26 cellular contexts compared by ENCODE assay signal in the genomic region with DNA sequence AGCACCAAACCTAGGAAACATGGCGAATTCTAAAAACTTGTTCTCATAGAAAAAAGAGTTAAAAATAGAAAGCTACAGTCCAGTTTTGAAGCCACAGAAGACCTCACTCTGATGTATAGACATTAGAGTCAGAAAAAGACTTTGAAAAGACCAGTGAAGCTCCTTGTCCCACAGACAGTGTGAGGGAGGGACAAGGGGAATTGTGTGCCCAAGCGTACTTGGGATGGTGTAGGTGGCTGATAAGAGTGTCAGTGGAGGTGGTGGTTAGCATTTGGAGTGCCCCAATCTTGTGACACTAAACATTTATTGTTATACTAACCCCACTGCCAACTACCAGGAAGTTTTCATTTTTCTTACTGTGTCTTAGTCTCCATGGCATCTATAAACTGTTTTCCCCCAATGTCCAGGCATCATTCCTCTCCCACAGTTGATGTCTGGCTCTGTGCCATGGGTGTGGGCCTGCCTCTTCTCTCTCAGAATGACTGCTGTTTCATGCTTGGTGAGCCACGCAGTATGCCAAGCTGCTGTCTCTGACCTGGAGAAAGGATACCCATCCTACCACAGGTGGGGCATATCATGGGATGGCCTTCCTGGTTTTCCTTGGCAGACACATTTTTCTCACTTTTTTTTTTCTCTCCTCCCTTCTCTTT.
DNase-seq lines count a peak whose midpoint lies in the region; ATAC-seq and TF ChIP-seq lines count a peak whose summit lies in the region.
"Had no signal": no experiment of that assay in that cellular context is flagged by ENCODE, and none has a peak within 500 bp of the region (broad histone marks: within the 10 kb centered on the region; RNA-seq: fewer than 3 reads in every experiment).

No MANE protein-coding gene starts in this region.

- no peaks in the 10 kb centered on the region for H3K9me3 ChIP-seq in vagina
- H3K9me3 ChIP-seq: body of pancreas had no signal

- peaks cover 74 to 83% (median 79%) of the 10 kb centered on the region in 3 donors for H3K4me1 Mint-ChIP-seq in naive B cell
- peaks cover 28% of the 10 kb centered on the region for H3K4me1 Mint-ChIP-seq in WTC11
- H3K4me1 Mint-ChIP-seq: natural killer cell had no signal

- H3K27ac Mint-ChIP-seq in naive B cell (peak overlapping the region; percentile 96 to 99 (median 98)), WTC11 (no peak overlapping the region)
- H3K27ac Mint-ChIP-seq: natural killer cell had no signal

- CTCF ChIA-PET in WTC11 (lab: Charles Lee), result interaction anchor here (1.7 kb wide), 1 partner anchor 21 kb away, joined by 7 read pairs; no protein-coding TSS in a partner anchor

- no peaks in the 10 kb centered on the region for H3K36me3 ChIP-seq in vagina

- H3K4me1 ChIP-seq in vagina, result no peaks in the 10 kb centered on the region

- POLR2A ChIA-PET in WTC11 (lab: Charles Lee), result interaction anchor here (0.6 kb wide), 1 partner anchor 175 kb away, joined by 3 read pairs; no protein-coding TSS in a partner anchor

- peak; percentile 48 for DNase-seq in Daoy (ENCODE audit: low read depth)
- DNase-seq in RPMI7951 (ENCODE audit: low read depth), result peak; percentile 59
- no peak for DNase-seq in naive B cell
- DNase-seq in NCI-H1105 treated with DMSO at 0.1 percent for 48 hours (lab: John Stamatoyannopoulos, UW), result no peak
- DNase-seq in vagina (ENCODE audit: extremely low spot score in 2 of 2), result no peak
- no peak for DNase-seq in WTC11 (ENCODE audit: low spot score)
- DNase-seq: activated CD4-positive, alpha-beta T cell treated with anti-CD3 and anti-CD28 coated beads, Interleukin-2, amount 50 U/mL, for 48 hours; activated T-cell treated with anti-CD3 and anti-CD28 coated beads, Interleukin-2, amount 50 U/mL, for 4 hours; AML-193; body of pancreas; cortex of kidney; glutamatergic neuron; KBM-7; mammary epithelial cell; natural killer cell; NCI-H1092; NCI-H2081 treated with DMSO at 0.1 percent for 48 hours; NCI-H774; stimulated activated CD4-positive, alpha-beta T cell treated with anti-CD3 and anti-CD28 coated beads, Interleukin-4, amount 100 ng/mL, for 4 hours; stimulated activated CD8-positive, alpha-beta memory T cell treated with anti-CD3 and anti-CD28 coated beads, Interleukin-4, amount 100 ng/mL, for 48 hours; SW 1271 had no signal

- H3K36me3 Mint-ChIP-seq in naive B cell, result peaks cover 14 to 25% of the 10 kb centered on the region in 2 donors
- H3K36me3 Mint-ChIP-seq in WTC11, result 0 out of 2 replicates have a peak, but pooled peaks cover 2% of the 10 kb centered on the region
- H3K36me3 Mint-ChIP-seq: activated naive CD4-positive, alpha-beta T cell treated with anti-CD3 and anti-CD28 coated beads, Interleukin-2, amount 50 U/mL, for 72 hours; natural killer cell had no signal

- H3K9me3 Mint-ChIP-seq in naive B cell (peaks cover 0 to 7% (median 0%) of the 10 kb centered on the region in 7 donors), WTC11 (peaks cover 14% of the 10 kb centered on the region)
- H3K9me3 Mint-ChIP-seq: activated naive CD4-positive, alpha-beta T cell treated with anti-CD3 and anti-CD28 coated beads, Interleukin-2, amount 50 U/mL, for 72 hours; activated T-cell treated with anti-CD3 and anti-CD28 coated beads, Interleukin-2, amount 50 U/mL, for 4 hours; natural killer cell had no signal

- peak overlapping the region; percentile 35 to 84 (median 76) for H3K4me3 Mint-ChIP-seq in naive B cell
- no peak overlapping the region for H3K4me3 Mint-ChIP-seq in WTC11
- H3K4me3 Mint-ChIP-seq: activated T-cell treated with anti-CD3 and anti-CD28 coated beads, Interleukin-2, amount 50 U/mL, for 4 hours; natural killer cell had no signal

- H3K27ac ChIP-seq in vagina, result no peak overlapping the region
- H3K27ac ChIP-seq: body of pancreas, RWPE1 had no signal

- TF ChIP-seq POLR2A in vagina (IDR thresholded peaks at IDR 0.05), result no peak

- no peaks in the 10 kb centered on the region for H3K27me3 ChIP-seq in vagina
- H3K27me3 ChIP-seq: body of pancreas had no signal

- no peaks in the 10 kb centered on the region for H3K27me3 Mint-ChIP-seq in naive B cell
- H3K27me3 Mint-ChIP-seq in WTC11 (ENCODE audit: low read depth), result peaks cover under 1% of the 10 kb centered on the region

- TF ChIP-seq CTCF in vagina (IDR thresholded peaks at IDR 0.05) (no peak), WTC11 (IDR thresholded peaks at IDR 0.05) (no peak)

- no peak overlapping the region for H3K4me3 ChIP-seq in vagina
- H3K4me3 ChIP-seq: body of pancreas, skin epidermis had no signal

- peak; percentile 18 for ATAC-seq in GM21529 (IDR thresholded peaks at IDR 0.05; ENCODE audit: unreplicated experiment)
- ATAC-seq in naive B cell (ENCODE audit: low read depth in 2 of 2), result no peak
- ATAC-seq in HG02870 (IDR thresholded peaks at IDR 0.05; ENCODE audit: unreplicated experiment), result no peak
- no peak for ATAC-seq in WTC11
- ATAC-seq: activated naive CD4-positive, alpha-beta T cell treated with anti-CD3 and anti-CD28 coated beads, Interleukin-2, amount 50 U/mL, for 72 hours; activated T-cell treated with anti-CD3 and anti-CD28 coated beads, Interleukin-2, amount 50 U/mL, for 4 hours; body of pancreas; natural killer cell had no signal

- intact Hi-C loops in vagina (cut with DNase I), result no loop called here

TF ChIP-seq in WTC11, 78 proteins besides CTCF, POLR2A, EP300 and RAD21 (continues in another document):
- TF ChIP-seq EMX1 (CRISPR knock-in tag; IDR thresholded peaks at IDR 0.05) (no peak), IRF2 (CRISPR knock-in tag; IDR thresholded peaks at IDR 0.05; ENCODE audit: borderline replicate concordance, low read depth) (no peak), TCF7 (CRISPR knock-in tag; IDR thresholded peaks at IDR 0.05; ENCODE audit: low read depth) (no peak), KAT7 (CRISPR knock-in tag; IDR thresholded peaks at IDR 0.05; ENCODE audit: borderline replicate concordance) (no peak), FOXK1 (CRISPR knock-in tag; IDR thresholded peaks at IDR 0.05) (no peak), OVOL2 (CRISPR knock-in tag; IDR thresholded peaks at IDR 0.05; ENCODE audit: borderline replicate concordance) (no peak), TEAD4 (CRISPR knock-in tag; IDR thresholded peaks at IDR 0.05) (no peak)
- TF ChIP-seq, protein P1, sequence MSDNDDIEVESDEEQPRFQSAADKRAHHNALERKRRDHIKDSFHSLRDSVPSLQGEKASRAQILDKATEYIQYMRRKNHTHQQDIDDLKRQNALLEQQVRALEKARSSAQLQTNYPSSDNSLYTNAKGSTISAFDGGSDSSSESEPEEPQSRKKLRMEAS (CRISPR knock-in tag; IDR thresholded peaks at IDR 0.05), result no peak
- TF ChIP-seq, protein P2, sequence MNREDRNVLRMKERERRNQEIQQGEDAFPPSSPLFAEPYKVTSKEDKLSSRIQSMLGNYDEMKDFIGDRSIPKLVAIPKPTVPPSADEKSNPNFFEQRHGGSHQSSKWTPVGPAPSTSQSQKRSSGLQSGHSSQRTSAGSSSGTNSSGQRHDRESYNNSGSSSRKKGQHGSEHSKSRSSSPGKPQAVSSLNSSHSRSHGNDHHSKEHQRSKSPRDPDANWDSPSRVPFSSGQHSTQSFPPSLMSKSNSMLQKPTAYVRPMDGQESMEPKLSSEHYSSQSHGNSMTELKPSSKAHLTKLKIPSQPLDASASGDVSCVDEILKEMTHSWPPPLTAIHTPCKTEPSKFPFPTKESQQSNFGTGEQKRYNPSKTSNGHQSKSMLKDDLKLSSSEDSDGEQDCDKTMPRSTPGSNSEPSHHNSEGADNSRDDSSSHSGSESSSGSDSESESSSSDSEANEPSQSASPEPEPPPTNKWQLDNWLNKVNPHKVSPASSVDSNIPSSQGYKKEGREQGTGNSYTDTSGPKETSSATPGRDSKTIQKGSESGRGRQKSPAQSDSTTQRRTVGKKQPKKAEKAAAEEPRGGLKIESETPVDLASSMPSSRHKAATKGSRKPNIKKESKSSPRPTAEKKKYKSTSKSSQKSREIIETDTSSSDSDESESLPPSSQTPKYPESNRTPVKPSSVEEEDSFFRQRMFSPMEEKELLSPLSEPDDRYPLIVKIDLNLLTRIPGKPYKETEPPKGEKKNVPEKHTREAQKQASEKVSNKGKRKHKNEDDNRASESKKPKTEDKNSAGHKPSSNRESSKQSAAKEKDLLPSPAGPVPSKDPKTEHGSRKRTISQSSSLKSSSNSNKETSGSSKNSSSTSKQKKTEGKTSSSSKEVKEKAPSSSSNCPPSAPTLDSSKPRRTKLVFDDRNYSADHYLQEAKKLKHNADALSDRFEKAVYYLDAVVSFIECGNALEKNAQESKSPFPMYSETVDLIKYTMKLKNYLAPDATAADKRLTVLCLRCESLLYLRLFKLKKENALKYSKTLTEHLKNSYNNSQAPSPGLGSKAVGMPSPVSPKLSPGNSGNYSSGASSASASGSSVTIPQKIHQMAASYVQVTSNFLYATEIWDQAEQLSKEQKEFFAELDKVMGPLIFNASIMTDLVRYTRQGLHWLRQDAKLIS (CRISPR knock-in tag; IDR thresholded peaks at IDR 0.05; ENCODE audit: borderline replicate concordance), result no peak
- TF ChIP-seq, protein P3, sequence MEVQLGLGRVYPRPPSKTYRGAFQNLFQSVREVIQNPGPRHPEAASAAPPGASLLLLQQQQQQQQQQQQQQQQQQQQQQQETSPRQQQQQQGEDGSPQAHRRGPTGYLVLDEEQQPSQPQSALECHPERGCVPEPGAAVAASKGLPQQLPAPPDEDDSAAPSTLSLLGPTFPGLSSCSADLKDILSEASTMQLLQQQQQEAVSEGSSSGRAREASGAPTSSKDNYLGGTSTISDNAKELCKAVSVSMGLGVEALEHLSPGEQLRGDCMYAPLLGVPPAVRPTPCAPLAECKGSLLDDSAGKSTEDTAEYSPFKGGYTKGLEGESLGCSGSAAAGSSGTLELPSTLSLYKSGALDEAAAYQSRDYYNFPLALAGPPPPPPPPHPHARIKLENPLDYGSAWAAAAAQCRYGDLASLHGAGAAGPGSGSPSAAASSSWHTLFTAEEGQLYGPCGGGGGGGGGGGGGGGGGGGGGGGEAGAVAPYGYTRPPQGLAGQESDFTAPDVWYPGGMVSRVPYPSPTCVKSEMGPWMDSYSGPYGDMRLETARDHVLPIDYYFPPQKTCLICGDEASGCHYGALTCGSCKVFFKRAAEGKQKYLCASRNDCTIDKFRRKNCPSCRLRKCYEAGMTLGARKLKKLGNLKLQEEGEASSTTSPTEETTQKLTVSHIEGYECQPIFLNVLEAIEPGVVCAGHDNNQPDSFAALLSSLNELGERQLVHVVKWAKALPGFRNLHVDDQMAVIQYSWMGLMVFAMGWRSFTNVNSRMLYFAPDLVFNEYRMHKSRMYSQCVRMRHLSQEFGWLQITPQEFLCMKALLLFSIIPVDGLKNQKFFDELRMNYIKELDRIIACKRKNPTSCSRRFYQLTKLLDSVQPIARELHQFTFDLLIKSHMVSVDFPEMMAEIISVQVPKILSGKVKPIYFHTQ (CRISPR knock-in tag; IDR thresholded peaks at IDR 0.05), result no peak

Comparison
In these comparisons a context has a peak if more than half of its experiments do, and no peak if none do; other contexts are left out.
1. DNase-seq: peak in Daoy (single experiment) and RPMI7951 (single experiment); none in naive B cell (single experiment), NCI-H1105 treated with DMSO at 0.1 percent for 48 hours (single experiment), vagina (0 of 2) and WTC11 (single experiment).